21 cellular contexts compared by ENCODE assay signal in the genomic region with DNA sequence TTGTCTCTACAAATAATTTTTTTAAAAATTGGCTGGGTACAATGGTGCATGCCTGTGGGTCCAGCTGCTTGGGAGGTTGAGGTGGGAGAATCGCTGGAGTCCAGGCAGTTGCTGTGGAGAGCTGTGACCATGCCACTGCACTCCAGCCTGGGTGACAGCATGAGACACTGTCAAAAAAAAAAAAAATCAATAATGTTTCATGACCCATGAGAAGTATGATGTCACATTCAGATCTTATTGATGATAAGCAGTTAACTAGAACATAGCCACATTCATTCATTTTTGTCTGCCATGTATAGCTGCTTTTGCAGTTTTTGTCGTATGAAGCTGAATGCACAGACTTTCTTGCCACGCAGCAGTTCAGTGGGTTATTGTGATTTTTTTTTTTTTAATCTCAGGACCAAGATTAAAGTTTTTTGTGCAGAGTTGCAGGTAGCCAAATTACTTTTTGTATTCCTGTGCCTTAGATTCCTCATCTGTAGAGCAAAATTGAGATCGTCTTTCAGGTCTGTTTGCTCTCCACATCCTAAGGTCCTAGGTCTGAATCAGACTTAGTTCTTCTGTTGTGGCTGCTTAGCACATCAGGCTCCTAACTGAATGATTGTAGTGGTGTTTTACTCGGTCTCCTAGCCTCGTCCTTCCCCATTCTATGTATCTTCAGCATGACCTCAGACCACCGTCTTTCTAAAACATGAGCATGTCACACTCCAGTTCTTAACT.
DNase-seq lines count a peak whose midpoint lies in the region; ATAC-seq and TF ChIP-seq lines count a peak whose summit lies in the region.
"Had no signal": no experiment of that assay in that cellular context is flagged by ENCODE, and none has a peak within 500 bp of the region (broad histone marks: within the 10 kb centered on the region; RNA-seq: fewer than 3 reads in every experiment).

No MANE protein-coding gene starts in this region.

- peaks cover 23% of the 10 kb centered on the region for H3K4me1 Mint-ChIP-seq in activated CD8-positive, alpha-beta memory T cell treated with anti-CD3 and anti-CD28 coated beads, Interleukin-2, amount 10 ng/mL, durations not matched to agents 7 days and 5 days
- peaks cover 19% of the 10 kb centered on the region for H3K4me1 Mint-ChIP-seq in glutamatergic neuron (ENCODE audit: low read depth, unreplicated experiment)
- H3K4me1 Mint-ChIP-seq: B cell had no signal

- peak overlapping the region; percentile 43 for H3K4me2 ChIP-seq in smooth muscle cell
- H3K4me2 ChIP-seq: KMS-11 had no signal

- peaks cover 3% of the 10 kb centered on the region for H3K36me3 Mint-ChIP-seq in activated CD8-positive, alpha-beta memory T cell treated with anti-CD3 and anti-CD28 coated beads, Interleukin-2, amount 10 ng/mL, durations not matched to agents 7 days and 5 days
- no peaks in the 10 kb centered on the region for H3K36me3 Mint-ChIP-seq in glutamatergic neuron (ENCODE audit: unreplicated experiment)

- 79% methylated on average over 7 of the region's 7 CpGs for WGBS in smooth muscle cell (ENCODE audit: low lambda C conversion rate)

- no peaks in the 10 kb centered on the region for H3K27me3 ChIP-seq in smooth muscle cell (ENCODE audit: low read depth)
- H3K27me3 ChIP-seq in SJCRH30, result no peaks in the 10 kb centered on the region
- H3K27me3 ChIP-seq: Peyer's patch, stomach, tibial nerve had no signal

- ATAC-seq in activated CD8-positive, alpha-beta memory T cell treated with anti-CD3 and anti-CD28 coated beads, Interleukin-2, amount 10 ng/mL, durations not matched to agents 7 days and 5 days, result peak; percentile 20

- H3K4me3 Mint-ChIP-seq in activated CD8-positive, alpha-beta memory T cell treated with anti-CD3 and anti-CD28 coated beads, Interleukin-2, amount 10 ng/mL, durations not matched to agents 7 days and 5 days, result no peak overlapping the region
- H3K4me3 Mint-ChIP-seq in glutamatergic neuron (ENCODE audit: unreplicated experiment), result no peak overlapping the region
- H3K4me3 Mint-ChIP-seq: B cell had no signal

- peak overlapping the region; percentile 34 for H3K27ac ChIP-seq in smooth muscle cell (ENCODE audit: low read depth)
- no peak overlapping the region for H3K27ac ChIP-seq in SJCRH30
- H3K27ac ChIP-seq: coronary artery, KMS-11, Peyer's patch, stomach, tibial nerve had no signal

- H3K36me3 ChIP-seq in smooth muscle cell (ENCODE audit: low read depth), result no peaks in the 10 kb centered on the region
- H3K36me3 ChIP-seq in SJCRH30, result no peaks in the 10 kb centered on the region
- H3K36me3 ChIP-seq: Peyer's patch had no signal

- H3K9ac ChIP-seq in smooth muscle cell (ENCODE audit: low read depth), result no peak overlapping the region
- H3K9ac ChIP-seq: KMS-11 had no signal

- H3K27me3 Mint-ChIP-seq in activated CD8-positive, alpha-beta memory T cell treated with anti-CD3 and anti-CD28 coated beads, Interleukin-2, amount 10 ng/mL, durations not matched to agents 7 days and 5 days, result no peaks in the 10 kb centered on the region
- H3K27me3 Mint-ChIP-seq in glutamatergic neuron (ENCODE audit: unreplicated experiment), result no peaks in the 10 kb centered on the region
- H3K27me3 Mint-ChIP-seq: B cell had no signal

- no peak overlapping the region for H3K27ac Mint-ChIP-seq in activated CD8-positive, alpha-beta memory T cell treated with anti-CD3 and anti-CD28 coated beads, Interleukin-2, amount 10 ng/mL, durations not matched to agents 7 days and 5 days
- peak overlapping the region; percentile 57 for H3K27ac Mint-ChIP-seq in glutamatergic neuron (ENCODE audit: unreplicated experiment)
- H3K27ac Mint-ChIP-seq: B cell had no signal

- no peaks in the 10 kb centered on the region for H3K79me2 ChIP-seq in smooth muscle cell (ENCODE audit: low read depth)

- H3F3A ChIP-seq in smooth muscle cell (ENCODE audit: low read depth), result no peaks in the 10 kb centered on the region

- no peak overlapping the region for H2AFZ ChIP-seq in smooth muscle cell (ENCODE audit: low read depth)

- CTCF ChIA-PET in activated CD8-positive, alpha-beta memory T cell treated with anti-CD3 and anti-CD28 coated beads, Interleukin-2, amount 10 ng/mL, durations not matched to agents 7 days and 5 days (lab: Charles Lee), result interaction anchor here (0.6 to 1.6 kb wide), 2 partner anchors 9 to 130 kb away, joined by 3 read pairs; no protein-coding TSS in a partner anchor

- no peak for TF ChIP-seq CTCF in glutamatergic neuron (IDR thresholded peaks at IDR 0.05; ENCODE audit: partially characterized antibody, unreplicated experiment)
- no peak for TF ChIP-seq CTCF in smooth muscle cell (IDR thresholded peaks at IDR 0.05; ENCODE audit: borderline replicate concordance, insufficient read depth, poor library complexity, severe bottlenecking)

- no peaks in the 10 kb centered on the region for H3K9me3 Mint-ChIP-seq in activated CD8-positive, alpha-beta memory T cell treated with anti-CD3 and anti-CD28 coated beads, Interleukin-2, amount 10 ng/mL, durations not matched to agents 7 days and 5 days (ENCODE audit: low read depth)
- peaks cover 2% of the 10 kb centered on the region for H3K9me3 Mint-ChIP-seq in glutamatergic neuron (ENCODE audit: unreplicated experiment)

- H3K9me3 ChIP-seq in smooth muscle cell (replicated peaks; ENCODE audit: low read depth) (no peaks in the 10 kb centered on the region), SJCRH30 (replicated peaks) (no peaks in the 10 kb centered on the region)
- H3K9me3 ChIP-seq: Peyer's patch, stomach, tibial nerve had no signal

- H3K4me3 ChIP-seq in smooth muscle cell (no peak overlapping the region), SJCRH30 (no peak overlapping the region)
- H3K4me3 ChIP-seq: coronary artery, Peyer's patch, stomach, tibial nerve had no signal

- DNase-seq in activated CD8-positive, alpha-beta memory T cell treated with anti-CD3 and anti-CD28 coated beads, Interleukin-2, amount 10 ng/mL, durations not matched to agents 7 days and 5 days, result no peak
- DNase-seq in activated CD8-positive, alpha-beta memory T cell treated with anti-CD3 and anti-CD28 coated beads for 24 hours, result no peak
- DNase-seq in NCI-H69 (lab: John Stamatoyannopoulos, UW), result peak; percentile 75
- DNase-seq in glutamatergic neuron, result no peak
- DNase-seq in smooth muscle cell (lab: John Stamatoyannopoulos, UW; ENCODE audit: unreplicated experiment), result no peak
- no peak for DNase-seq in SJCRH30
- DNase-seq in NCI-H1105 (lab: John Stamatoyannopoulos, UW), result no peak
- no peak for DNase-seq in NCI-H1436 treated with DMSO at 0.1 percent for 48 hours (lab: John Stamatoyannopoulos, UW)
- DNase-seq: 8988T; activated CD4-positive, alpha-beta T cell treated with anti-CD3 and anti-CD28 coated beads, Interleukin-2, amount 50 U/mL, for 4 hours; activated gamma-delta T cell; DMS79; NCI-H187 treated with DMSO at 0.1 percent for 48 hours; occipital lobe; Peyer's patch; retina; stomach had no signal

- H4K20me1 ChIP-seq in smooth muscle cell (ENCODE audit: low read depth), result no peaks in the 10 kb centered on the region

- peaks cover 31% of the 10 kb centered on the region for H3K4me1 ChIP-seq in smooth muscle cell (ENCODE audit: low read depth)
- H3K4me1 ChIP-seq in SJCRH30, result peaks cover 16% of the 10 kb centered on the region
- H3K4me1 ChIP-seq: Peyer's patch had no signal
